ENCODE assay signal across 10 cellular contexts in genomic region chr2:109889909-109890308, GRCh38. TPM values are rescaled to one million over a fixed set of nuclear protein-coding genes. Genes with fewer than 3 reads are reported as not detected.
A peak's percentile ranks its signal among the peaks of the same experiment; 100 is the strongest.
DNase-seq lines count a peak whose midpoint lies in the region; ATAC-seq, FAIRE-seq and TF ChIP-seq lines count a peak whose summit lies in the region.
"Not testable (repeated sequence)": the region's sequence is repeated elsewhere in the genome, so short reads cannot be mapped to it uniquely, and the experiment has no call there.
"Had no signal": no experiment of that assay in that cellular context is flagged by ENCODE, and none has a peak within 500 bp of the region (broad histone marks: within the 10 kb centered on the region; RNA-seq: fewer than 3 reads in every experiment).

No MANE protein-coding gene starts in this region.

- WGBS in HepG2 (ENCODE audit: low lambda C conversion rate): no CpG with 5 or more reads among the region's 4 CpGs

- ATAC-seq in DND-41 (ENCODE audit: insufficient read depth, low read depth) (peak; percentile 58; the same call in 2 of the 3 replicates), HG02852 (IDR thresholded peaks at IDR 0.05; ENCODE audit: unreplicated experiment) (peak; percentile 45), RWPE2 (ENCODE audit: low read depth) (0 out of 3 replicates have a peak, but pooled peaks have one; percentile 33), left cardiac atrium (peak; percentile 64 to 70), HepG2 (peak; percentile 70)
- ATAC-seq in activated T-cell treated with anti-CD3 and anti-CD28 coated beads, Interleukin-2, amount 50 U/mL, for 72 hours (replicated peaks in 1 of 2): peak; percentile 44 to 50
- peak; percentile 64 for ATAC-seq in stimulated activated naive CD8-positive, alpha-beta T cell treated with anti-CD3 and anti-CD28 coated beads, Interleukin-15, amount 100 ng/mL, for 72 hours

- H3K27me3 Mint-ChIP-seq in activated T-cell treated with anti-CD3 and anti-CD28 coated beads, Interleukin-2, amount 50 U/mL, for 72 hours (ENCODE audit: low read depth); stimulated activated naive CD8-positive, alpha-beta T cell treated with anti-CD3 and anti-CD28 coated beads, Interleukin-15, amount 100 ng/mL, for 72 hours: not testable (repeated sequence)

- FAIRE-seq in endometrium (lab: Jason Lieb, UNC): peak; percentile 81
- not testable (repeated sequence) for FAIRE-seq in HepG2 (lab: Jason Lieb, UNC)

- not testable (repeated sequence) for H3K9me3 ChIP-seq in DND-41 (ENCODE audit: insufficient read depth, low read length, severe bottlenecking); RWPE2 (ENCODE audit: severe bottlenecking); HepG2 (ENCODE audit: low read length)

- not testable (repeated sequence) for TF ChIP-seq POLR2A in HepG2 (IDR thresholded peaks at IDR 0.05; ENCODE audit: insufficient read depth in 1 of 2, low read depth in 2 of 2, low read length in 2 of 2)

- H3K79me2 ChIP-seq in DND-41 (ENCODE audit: insufficient read depth, low read length); HepG2 (ENCODE audit: insufficient read depth, low read length): not testable (repeated sequence)

- not testable (repeated sequence) for H4K20me1 ChIP-seq in DND-41 (ENCODE audit: insufficient read depth, low read length); HepG2 (ENCODE audit: insufficient read depth, low read length)

- H3K4me3 ChIP-seq in DND-41 (ENCODE audit: low read depth in 1 of 2, low read length in 2 of 2); RWPE2 (ENCODE audit: severe bottlenecking); HepG2 (replicated peaks in 1 of 3; ENCODE audit: insufficient read depth in 1 of 3, low read depth in 2 of 3, low read length in 3 of 3): not testable (repeated sequence)

- not testable (repeated sequence) for H3K27ac ChIP-seq in DND-41 (ENCODE audit: low read length); RWPE2 (ENCODE audit: poor library complexity, severe bottlenecking); HepG2 (ENCODE audit: extremely low read length, insufficient read depth, low read length)

- POLR2A ChIA-PET in HepG2 (lab: Yijun Ruan, JAX): not testable (repeated sequence)

- TF ChIP-seq EP300 in HepG2 (IDR thresholded peaks at IDR 0.05; ENCODE audit: low read depth in 2 of 2, low read length in 2 of 2); HepG2 (CRISPR knock-in tag; IDR thresholded peaks at IDR 0.05; ENCODE audit: borderline replicate concordance): not testable (repeated sequence)

- not testable (repeated sequence) for H3K4me3 Mint-ChIP-seq in activated T-cell treated with anti-CD3 and anti-CD28 coated beads, Interleukin-2, amount 50 U/mL, for 72 hours; stimulated activated naive CD8-positive, alpha-beta T cell treated with anti-CD3 and anti-CD28 coated beads, Interleukin-15, amount 100 ng/mL, for 72 hours

- in situ Hi-C loops in HepG2 (cut with HindIII; ENCODE audit: extremely low pct_ligation_motif_present, low pct_unique_long_range_greater_than_20kb): not testable (repeated sequence)

- TF ChIP-seq RAD21 in HepG2 (CRISPR knock-in tag; IDR thresholded peaks at IDR 0.05): not testable (repeated sequence)

- not testable (repeated sequence) for TF ChIP-seq CTCF in DND-41 (IDR thresholded peaks at IDR 0.05; ENCODE audit: borderline replicate concordance, extremely low read depth, low read length, poor library complexity, severe bottlenecking); RWPE2 (IDR thresholded peaks at IDR 0.05; ENCODE audit: poor library complexity, severe bottlenecking); HepG2 (CRISPR knock-in tag; IDR thresholded peaks at IDR 0.05)

- not testable (repeated sequence) for H3K9ac ChIP-seq in DND-41 (ENCODE audit: low read depth, low read length); HepG2 (ENCODE audit: insufficient read depth, low read depth, low read length)

- not testable (repeated sequence) for H3K9me3 Mint-ChIP-seq in activated T-cell treated with anti-CD3 and anti-CD28 coated beads, Interleukin-2, amount 50 U/mL, for 72 hours; stimulated activated naive CD8-positive, alpha-beta T cell treated with anti-CD3 and anti-CD28 coated beads, Interleukin-15, amount 100 ng/mL, for 72 hours

- intact Hi-C loops in left cardiac atrium (cut with DNase I); HepG2 (cut with micrococcal nuclease; ENCODE audit: unreplicated experiment): not testable (repeated sequence)

- not testable (repeated sequence) for H3K4me1 Mint-ChIP-seq in activated T-cell treated with anti-CD3 and anti-CD28 coated beads, Interleukin-2, amount 50 U/mL, for 72 hours (ENCODE audit: low read depth); stimulated activated naive CD8-positive, alpha-beta T cell treated with anti-CD3 and anti-CD28 coated beads, Interleukin-15, amount 100 ng/mL, for 72 hours

- DNase-seq in DND-41; RWPE2 (ENCODE audit: low spot score); activated T-cell treated with anti-CD3 and anti-CD28 coated beads, Interleukin-2, amount 50 U/mL, for 72 hours; left cardiac atrium; HepG2 (ENCODE audit: low spot score); stimulated activated naive CD8-positive, alpha-beta T cell treated with anti-CD3 and anti-CD28 coated beads, Interleukin-15, amount 100 ng/mL, for 72 hours: not testable (repeated sequence)

- H3K36me3 Mint-ChIP-seq in activated T-cell treated with anti-CD3 and anti-CD28 coated beads, Interleukin-2, amount 50 U/mL, for 72 hours (ENCODE audit: insufficient read depth in 2 of 2): not testable (repeated sequence)

- not testable (repeated sequence) for H3K27ac Mint-ChIP-seq in activated T-cell treated with anti-CD3 and anti-CD28 coated beads, Interleukin-2, amount 50 U/mL, for 72 hours; stimulated activated naive CD8-positive, alpha-beta T cell treated with anti-CD3 and anti-CD28 coated beads, Interleukin-15, amount 100 ng/mL, for 72 hours

- H3K4me1 ChIP-seq in DND-41 (ENCODE audit: insufficient read depth, low read length); RWPE2 (ENCODE audit: insufficient read depth, poor library complexity, severe bottlenecking); HepG2 (ENCODE audit: insufficient read depth, low read length): not testable (repeated sequence)

- H3K4me2 ChIP-seq in DND-41 (ENCODE audit: insufficient read depth, low read length); HepG2 (ENCODE audit: low read depth, low read length): not testable (repeated sequence)

- not testable (repeated sequence) for H3K27me3 ChIP-seq in DND-41 (ENCODE audit: insufficient read depth, low read length, poor library complexity); RWPE2 (ENCODE audit: insufficient read depth, poor library complexity, severe bottlenecking); HepG2 (ENCODE audit: control insufficient read depth in 1 of 2, insufficient read depth in 2 of 2, low read length in 2 of 2)

- not testable (repeated sequence) for H2AFZ ChIP-seq in DND-41 (ENCODE audit: low read depth, low read length); HepG2 (ENCODE audit: low read length)

- not testable (repeated sequence) for H3K36me3 ChIP-seq in DND-41 (ENCODE audit: insufficient read depth, low read length); RWPE2 (ENCODE audit: low read depth); HepG2 (replicated peaks in 1 of 2; ENCODE audit: control insufficient read depth in 1 of 2, insufficient read depth in 2 of 2, low read length in 2 of 2)

- CTCF ChIA-PET in HepG2 (lab: Yijun Ruan, JAX; ENCODE audit: low intra/inter-chr PET ratio, low total read pairs): not testable (repeated sequence)

- BruUV-seq in HepG2 (replicated peaks; lab: Mats Ljungman, UMichigan): not testable (repeated sequence)

RNA-seq across cellular contexts. Expression of gene LIMS3, which starts 8.6 kb away (rescaled TPM):
- total RNA-seq in activated T-cell treated with anti-CD3 and anti-CD28 coated beads, Interleukin-2, amount 50 U/mL, for 72 hours: 1 to 10 TPM in 1 of 2 donors, under 1 TPM in 1; 0.17 to 1.3 TPM
- total RNA-seq in left cardiac atrium (1 to 10 TPM; 3.0 to 6.3 TPM), HepG2 (2016; rRNA removed; fragmentation: Illumina TruSeq; extraction: Trizol) (0.69 and 1.3 TPM in 2 replicates)
- total RNA-seq in HepG2 (2016; cell fraction: cytosol; rRNA removed; fragmentation: Illumina TruSeq; extraction: Trizol; ENCODE audit: low read depth): not detected in 2 replicates
- total RNA-seq in HepG2 (2016; cell fraction: insoluble cytoplasmic fraction; rRNA removed; fragmentation: Illumina TruSeq; extraction: Trizol): 0.28 and 1.1 TPM in 2 replicates
- 0.25 TPM in 1 of 2 replicates, not detected in the other for total RNA-seq in HepG2 (2016; cell fraction: membrane; rRNA removed; fragmentation: Illumina TruSeq; extraction: Trizol)
- 0.38 TPM in 1 of 2 replicates, not detected in the other for total RNA-seq in HepG2 (2016; cell fraction: nucleus; rRNA removed; fragmentation: Illumina TruSeq; extraction: Trizol)
- polyA plus RNA-seq in HepG2 (2011; rRNA removed): 2.2 TPM in 1 of 2 replicates, not detected in the other
- polyA plus RNA-seq in HepG2 (2011; cell fraction: cytosol; rRNA removed): 0.35 and 0.44 TPM in 2 replicates
- 0.29 and 0.59 TPM in 2 replicates for polyA plus RNA-seq in HepG2 (2011; cell fraction: nucleus; rRNA removed)
- 1.6 and 2.9 TPM in 2 replicates for polyA plus RNA-seq in HepG2 (2012)
- 0.12 and 0.37 TPM in 2 replicates for polyA plus RNA-seq in HepG2 (2016; cell fraction: cytosol; fragmentation: Illumina TruSeq; extraction: Trizol; ENCODE audit: low read depth)
- 1.0 and 1.4 TPM in 2 replicates for polyA plus RNA-seq in HepG2 (2016; cell fraction: insoluble cytoplasmic fraction; fragmentation: Illumina TruSeq; extraction: Trizol; ENCODE audit: low read depth)
- polyA plus RNA-seq in HepG2 (2016; cell fraction: membrane; fragmentation: Illumina TruSeq; extraction: Trizol; ENCODE audit: low read depth): 0.39 TPM in 1 of 2 replicates, not detected in the other
- polyA plus RNA-seq in HepG2 (2016; cell fraction: nucleus; fragmentation: Illumina TruSeq; extraction: Trizol; ENCODE audit: insufficient read depth, low read depth): 0.32 and 1.3 TPM in 2 replicates
- polyA minus RNA-seq in HepG2 (2011; rRNA and poly(A)+ RNA removed; ENCODE audit: low replicate concordance): 1.2 TPM in 1 of 2 replicates, not detected in the other
- polyA minus RNA-seq in HepG2 (2011; cell fraction: cytosol; rRNA and poly(A)+ RNA removed): not detected in 2 replicates
- polyA minus RNA-seq in HepG2 (2011; cell fraction: nucleus; rRNA and poly(A)+ RNA removed): 1.5 and 4.4 TPM in 2 replicates
- total RNA-seq: Calu3, H7 had no signal
